In genomic region chr7:27110163-27110976, GRCh38 we compare ENCODE assay signal across 11 cellular contexts. TPM values are rescaled to one million over a fixed set of nuclear protein-coding genes. Genes with fewer than 3 reads are reported as not detected.
DNase-seq lines count a peak whose midpoint lies in the region; ATAC-seq and TF ChIP-seq lines count a peak whose summit lies in the region.
"Had no signal": no experiment of that assay in that cellular context is flagged by ENCODE, and none has a peak within 500 bp of the region (broad histone marks: within the 10 kb centered on the region; RNA-seq: fewer than 3 reads in every experiment).

No MANE protein-coding gene starts in this region.

- no peak overlapping the region for H3K27ac Mint-ChIP-seq in neural crest cell (ENCODE audit: unreplicated experiment)
- H3K27ac Mint-ChIP-seq in activated CD4-positive, alpha-beta memory T cell treated with anti-CD3 and anti-CD28 coated beads for 36 hours, result no peak overlapping the region
- H3K27ac Mint-ChIP-seq: CD4-positive, alpha-beta T cell; dendritic cell treated with granulocyte-macrophage colony-stimulating factor and Interleukin-4, amounts not matched to agents 40 ng/mL and 50 ng/mL, for 4 days had no signal

- intact Hi-C loops in activated CD4-positive, alpha-beta memory T cell treated with anti-CD3 and anti-CD28 coated beads for 36 hours (cut with micrococcal nuclease), result no loop called here

- H3K9me3 Mint-ChIP-seq in neural crest cell, result no peaks in the 10 kb centered on the region
- H3K9me3 Mint-ChIP-seq in activated CD4-positive, alpha-beta memory T cell treated with anti-CD3 and anti-CD28 coated beads for 36 hours, result no peaks in the 10 kb centered on the region
- H3K9me3 Mint-ChIP-seq: CD4-positive, alpha-beta T cell had no signal

- WGBS in esophagus, 2 donors, result 31 to 32% methylated on average over 51 to 64 of the region's 64 CpGs
- 80 to 84% methylated on average over 46 to 64 of the region's 64 CpGs for WGBS in GM23248 (ENCODE audit: low coverage in 1 of 2, low lambda C conversion rate in 2 of 2, missing lambda C conversion rate in 2 of 2), 2 experiments

- H3K36me3 ChIP-seq in ACC112 (ENCODE audit: insufficient read depth, low read length) (no peaks in the 10 kb centered on the region), esophagus (ENCODE audit: control insufficient read depth in 2 of 2, insufficient read depth in 2 of 2, low read length in 1 of 2) (no peaks in the 10 kb centered on the region), GM23248 (ENCODE audit: low read depth) (peaks cover 6% of the 10 kb centered on the region; the same call in 1 of the 2 replicates)

- H3K27ac ChIP-seq in ACC112 (ENCODE audit: low read depth, low read length) (no peak overlapping the region), esophagus (ENCODE audit: low read depth in 2 of 2, low read length in 1 of 2) (peak overlapping the region; percentile 96 to 97), GM23248 (no peak overlapping the region)

- H3K4me2 ChIP-seq in GM23248 (ENCODE audit: unreplicated experiment), result no peak overlapping the region

- peaks cover 9% of the 10 kb centered on the region for H3K36me3 Mint-ChIP-seq in neural crest cell (ENCODE audit: low read depth)
- no peaks in the 10 kb centered on the region for H3K36me3 Mint-ChIP-seq in activated CD4-positive, alpha-beta memory T cell treated with anti-CD3 and anti-CD28 coated beads for 36 hours

- peaks cover 93% of the 10 kb centered on the region for H3K27me3 Mint-ChIP-seq in neural crest cell (ENCODE audit: low read depth)
- peaks cover 6% of the 10 kb centered on the region for H3K27me3 Mint-ChIP-seq in activated CD4-positive, alpha-beta memory T cell treated with anti-CD3 and anti-CD28 coated beads for 36 hours

- peak; percentile 55 for DNase-seq in NCI-H1092 treated with DMSO at 0.1 percent for 48 hours (lab: John Stamatoyannopoulos, UW)
- no peak for DNase-seq in neural crest cell (ENCODE audit: low read depth, low spot score)
- no peak for DNase-seq in GM23248
- no peak for DNase-seq in activated CD4-positive, alpha-beta memory T cell treated with anti-CD3 and anti-CD28 coated beads for 36 hours
- no peak for DNase-seq in left lobe of liver (ENCODE audit: low spot score)
- DNase-seq in dedifferentiated amniotic fluid mesenchymal stem cell (ENCODE audit: extremely low spot score), result no peak
- DNase-seq: CD4-positive, alpha-beta T cell had no signal

- H3K27me3 ChIP-seq in ACC112 (ENCODE audit: insufficient read depth, low read length) (peaks cover 96% of the 10 kb centered on the region), esophagus (ENCODE audit: control insufficient read depth in 1 of 2, insufficient read depth in 2 of 2, low read length in 2 of 2) (no peaks in the 10 kb centered on the region), GM23248 (replicated peaks; ENCODE audit: insufficient read depth) (no peaks in the 10 kb centered on the region)

- H3K4me1 ChIP-seq in ACC112 (ENCODE audit: control insufficient read depth, insufficient read depth, low read length, unreplicated experiment) (no peaks in the 10 kb centered on the region), esophagus (ENCODE audit: control insufficient read depth in 2 of 2, insufficient read depth in 2 of 2, low read length in 1 of 2) (peaks cover 0 to 8% of the 10 kb centered on the region in 2 donors), GM23248 (ENCODE audit: insufficient read depth) (peaks cover 7% of the 10 kb centered on the region; the same call in 1 of the 2 replicates)

- no peaks in the 10 kb centered on the region for H3K9me2 ChIP-seq in GM23248 (ENCODE audit: insufficient read depth)

- H3K4me3 ChIP-seq in ACC112 (ENCODE audit: low read depth, low read length), result peak overlapping the region; percentile 21; the same call in 1 of the 2 replicates
- peak overlapping the region; percentile 35 to 44 for H3K4me3 ChIP-seq in esophagus (ENCODE audit: low read depth in 1 of 2, low read length in 2 of 2)
- H3K4me3 ChIP-seq in GM23248, result no peak overlapping the region

- TF ChIP-seq CTCF in neural crest cell (conservative IDR thresholded peaks at IDR 0.05), result no peak

- CTCF ChIA-PET in activated CD4-positive, alpha-beta memory T cell treated with anti-CD3 and anti-CD28 coated beads for 36 hours (lab: Charles Lee), result no interaction called here

- H3K4me3 Mint-ChIP-seq in neural crest cell, result peak overlapping the region; percentile 99
- H3K4me3 Mint-ChIP-seq in activated CD4-positive, alpha-beta memory T cell treated with anti-CD3 and anti-CD28 coated beads for 36 hours, result no peak overlapping the region
- H3K4me3 Mint-ChIP-seq: CD4-positive, alpha-beta T cell; dendritic cell treated with granulocyte-macrophage colony-stimulating factor and Interleukin-4, amounts not matched to agents 40 ng/mL and 50 ng/mL, for 4 days had no signal

- no peaks in the 10 kb centered on the region for H3K9me3 ChIP-seq in esophagus (ENCODE audit: control insufficient read depth in 2 of 2, insufficient read depth in 1 of 2, low read depth in 1 of 2, low read length in 1 of 2)
- H3K9me3 ChIP-seq in GM23248 (ENCODE audit: low read depth), result no peaks in the 10 kb centered on the region

- POLR2A ChIA-PET in activated CD4-positive, alpha-beta memory T cell treated with anti-CD3 and anti-CD28 coated beads for 36 hours (lab: Charles Lee), result no interaction called here

- ATAC-seq in left lobe of liver, result no peak

- H3F3A ChIP-seq in GM23248 (ENCODE audit: insufficient read depth), result peaks cover 11% of the 10 kb centered on the region; the same call in 1 of the 2 replicates

- in situ Hi-C loops in GM23248 (cut with MboI), result no loop called here

- no peak overlapping the region for H2AFZ ChIP-seq in ACC112 (ENCODE audit: low read length, unreplicated experiment)
- no peak overlapping the region for H2AFZ ChIP-seq in GM23248

- H3K9ac ChIP-seq in GM23248, result no peak overlapping the region

- H3K79me2 ChIP-seq in ACC112 (ENCODE audit: control insufficient read depth, insufficient read depth, low read length, unreplicated experiment) (no peaks in the 10 kb centered on the region), GM23248 (ENCODE audit: insufficient read depth) (no peaks in the 10 kb centered on the region)

- peaks cover 66% of the 10 kb centered on the region for H3K4me1 Mint-ChIP-seq in neural crest cell
- H3K4me1 Mint-ChIP-seq in activated CD4-positive, alpha-beta memory T cell treated with anti-CD3 and anti-CD28 coated beads for 36 hours (ENCODE audit: low read depth), result no peaks in the 10 kb centered on the region

- no peaks in the 10 kb centered on the region for H4K20me1 ChIP-seq in GM23248 (ENCODE audit: insufficient read depth)

RNA-seq across cellular contexts. Expression of gene HOXA2, which starts 7.9 kb away (rescaled TPM):
- 1 to 10 TPM; 1.8 to 2.3 TPM for polyA plus RNA-seq in esophagus
- 41.2 and 41.6 TPM in 2 replicates for total RNA-seq in neural crest cell
- not detected in 2 replicates for total RNA-seq in GM23248 (2014; rRNA removed; shearing (Covaris generic))
- 0.09 TPM in 1 of 2 replicates, not detected in the other for polyA plus RNA-seq in GM23248 (2016; fragmentation: Nextera tagmentation; extraction: Ambion mirVana)
- not detected for total RNA-seq in activated CD4-positive, alpha-beta memory T cell treated with anti-CD3 and anti-CD28 coated beads for 36 hours
- 0.15 TPM for total RNA-seq in left lobe of liver
- total RNA-seq: CD4-positive, alpha-beta T cell; T-helper 2 cell treated with Interferon-gamma antibody and Interleukin-4, amounts not matched to agents 100 ng/mL and 5 ng/mL, for 36 hours had no signal

RNA-seq across cellular contexts. Expression of gene HOXA1, which starts 14.6 kb away (rescaled TPM):
- polyA plus RNA-seq in esophagus (1 to 10 TPM; 1.5 to 2.1 TPM), GM23248 (2016; fragmentation: Nextera tagmentation; extraction: Ambion mirVana) (1.6 and 1.8 TPM in 2 replicates)
- total RNA-seq in neural crest cell (3.5 and 3.6 TPM in 2 replicates), left lobe of liver (0.08 TPM)
- total RNA-seq in GM23248 (2014; rRNA removed; shearing (Covaris generic)), result 0.89 and 0.97 TPM in 2 replicates
- under 1 TPM; 0.29 to 0.43 TPM for total RNA-seq in activated CD4-positive, alpha-beta memory T cell treated with anti-CD3 and anti-CD28 coated beads for 36 hours

RNA-seq across cellular contexts. Expression of gene HOXA4, which starts 20.2 kb away (rescaled TPM):
- polyA plus RNA-seq in esophagus (1 to 10 TPM; 7.6 to 8.6 TPM), GM23248 (2016; fragmentation: Nextera tagmentation; extraction: Ambion mirVana) (3.1 and 3.3 TPM in 2 replicates)
- total RNA-seq in neural crest cell (0.68 and 0.96 TPM in 2 replicates), left lobe of liver (0.43 TPM)
- 0.13 and 1.8 TPM in 2 replicates for total RNA-seq in GM23248 (2014; rRNA removed; shearing (Covaris generic))
- not detected for total RNA-seq in activated CD4-positive, alpha-beta memory T cell treated with anti-CD3 and anti-CD28 coated beads for 36 hours
- total RNA-seq: CD4-positive, alpha-beta T cell had no signal

RNA-seq across cellular contexts. Expression of gene HOXA5, which starts 33.1 kb away (rescaled TPM):
- polyA plus RNA-seq in esophagus, result 1 to 10 TPM; 1.7 to 3.5 TPM
- total RNA-seq in neural crest cell, result 3.2 and 4.3 TPM in 2 replicates
- 0.25 and 4.0 TPM in 2 replicates for total RNA-seq in GM23248 (2014; rRNA removed; shearing (Covaris generic))
- 1.3 and 1.9 TPM in 2 replicates for polyA plus RNA-seq in GM23248 (2016; fragmentation: Nextera tagmentation; extraction: Ambion mirVana)
- total RNA-seq in activated CD4-positive, alpha-beta memory T cell treated with anti-CD3 and anti-CD28 coated beads for 36 hours, result not detected
- 0.50 TPM for total RNA-seq in left lobe of liver
- total RNA-seq: CD4-positive, alpha-beta T cell; T-helper 2 cell treated with Interferon-gamma antibody and Interleukin-4, amounts not matched to agents 100 ng/mL and 5 ng/mL, for 36 hours had no signal

RNA-seq across cellular contexts. Expression of gene HOXA6, which starts 37.2 kb away (rescaled TPM):
- polyA plus RNA-seq in esophagus (under 1 TPM; 0.19 to 0.69 TPM), GM23248 (2016; fragmentation: Nextera tagmentation; extraction: Ambion mirVana) (3.5 and 3.7 TPM in 2 replicates)
- total RNA-seq in neural crest cell (1.6 and 2.0 TPM in 2 replicates), left lobe of liver (not detected)
- total RNA-seq in GM23248 (2014; rRNA removed; shearing (Covaris generic)), result 0.51 and 3.2 TPM in 2 replicates
- total RNA-seq in activated CD4-positive, alpha-beta memory T cell treated with anti-CD3 and anti-CD28 coated beads for 36 hours, result not detected
- total RNA-seq: CD4-positive, alpha-beta T cell; T-helper 2 cell treated with Interferon-gamma antibody and Interleukin-4, amounts not matched to agents 100 ng/mL and 5 ng/mL, for 36 hours had no signal

Comparison
In these comparisons a context has a peak if more than half of its experiments do, and no peak if none do; other contexts are left out.
1. H3K27ac ChIP-seq: peak in esophagus (2 of 2); none in ACC112 (single experiment) and GM23248 (single experiment).
2. RNA of gene HOXA2, which starts 7.9 kb away (total RNA-seq): 41.2 to 41.6 TPM in neural crest cell; 0.15 TPM in left lobe of liver (single experiment), not detected in GM23248 and not detected in activated CD4-positive, alpha-beta memory T cell treated with anti-CD3 and anti-CD28 coated beads for 36 hours; every median in the first group is over 10 times any median in the second.